ENCODE assay signal across 1 cellular context in genomic region chr1:156707027-156707426, GRCh38.
TF ChIP-seq lines count a peak whose summit lies in the region.

No MANE protein-coding gene starts in this region.

TF ChIP-seq in HCT116, 20 proteins besides CTCF, POLR2A, EP300 and RAD21 (continued from another document):
- TF ChIP-seq SP1 (IDR thresholded peaks at IDR 0.05; ENCODE audit: low read depth) = no peak
